Comparison of ENCODE assay signal across 1 cellular context in genomic region chr1:43843684-43844083, GRCh38.
TF ChIP-seq lines count a peak whose summit lies in the region.

No MANE protein-coding gene starts in this region.

TF ChIP-seq in Ishikawa, 13 proteins besides CTCF, POLR2A, EP300 and RAD21 (continued from another document):
- no peak for TF ChIP-seq REST (IDR thresholded peaks at IDR 0.05; ENCODE audit: low read depth)
- no peak for TF ChIP-seq TAF1 (IDR thresholded peaks at IDR 0.05; ENCODE audit: low read depth)
- no peak for TF ChIP-seq TEAD4 (IDR thresholded peaks at IDR 0.05)
- TF ChIP-seq USF1 (IDR thresholded peaks at IDR 0.05): no peak
- TF ChIP-seq TCF12 (IDR thresholded peaks at IDR 0.05; ENCODE audit: low read depth): no peak
- no peak for TF ChIP-seq FOXM1 (IDR thresholded peaks at IDR 0.05; ENCODE audit: borderline replicate concordance, low read depth)
- TF ChIP-seq YY1 (IDR thresholded peaks at IDR 0.05; ENCODE audit: low read depth): no peak
- TF ChIP-seq MAX (IDR thresholded peaks at IDR 0.05): no peak
- TF ChIP-seq NFIC (IDR thresholded peaks at IDR 0.05): no peak
- no peak for TF ChIP-seq ZBTB7A (IDR thresholded peaks at IDR 0.05; ENCODE audit: low read depth)
- TF ChIP-seq EGR1 (IDR thresholded peaks at IDR 0.05): no peak
